ENCODE assay signal across 11 cellular contexts in the genomic region with DNA sequence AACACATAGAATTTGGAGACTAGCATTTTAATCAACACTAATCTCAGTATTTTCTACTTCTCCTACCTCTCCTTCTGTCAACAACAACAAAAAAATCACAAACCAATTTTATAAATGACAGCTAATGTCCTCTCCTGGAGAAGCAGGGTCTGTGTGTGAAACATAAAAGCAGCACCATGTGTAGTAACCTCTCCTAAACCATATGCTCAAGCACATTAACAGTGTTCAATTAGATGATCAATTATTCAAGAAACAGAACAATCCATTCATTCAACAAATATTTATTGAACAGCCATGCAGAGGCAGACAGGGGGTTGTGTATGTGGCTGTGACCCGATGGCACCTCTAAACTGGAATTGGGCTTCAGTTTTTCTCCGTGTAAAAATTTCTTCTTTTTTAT. TPM values are rescaled to one million over a fixed set of nuclear protein-coding genes. Genes with fewer than 3 reads are reported as not detected.
DNase-seq lines count a peak whose midpoint lies in the region; ATAC-seq and TF ChIP-seq lines count a peak whose summit lies in the region.
"Had no signal": no experiment of that assay in that cellular context is flagged by ENCODE, and none has a peak within 500 bp of the region (broad histone marks: within the 10 kb centered on the region; RNA-seq: fewer than 3 reads in every experiment).

No MANE protein-coding gene starts in this region.

- no peak for TF ChIP-seq CTCF in AG04449 (IDR thresholded peaks at IDR 0.05; ENCODE audit: insufficient read depth, low read length, missing control alignments)
- no peak for TF ChIP-seq CTCF in GM23338 (conservative IDR thresholded peaks at IDR 0.05; ENCODE audit: low read depth in 2 of 2)
- no peak for TF ChIP-seq CTCF in brain (conservative IDR thresholded peaks at IDR 0.05)
- TF ChIP-seq CTCF in prostate gland (IDR thresholded peaks at IDR 0.05), result no peak

- CTCF ChIA-PET in AG04449 (lab: Yijun Ruan, JAX), result interaction anchor here (0.8 to 2.4 kb wide), 5 partner anchors 10 to 601 kb away, joined by 3 to 13 read pairs (median 7); no protein-coding TSS in a partner anchor

- no peaks in the 10 kb centered on the region for H3K9me2 ChIP-seq in GM23338 (ENCODE audit: insufficient read depth)

- 0 out of 2 replicates have a peak, but pooled peaks cover 5% of the 10 kb centered on the region for H4K20me1 ChIP-seq in GM23338 (replicated peaks; ENCODE audit: insufficient read depth)

- H2AFZ ChIP-seq in GM23338, result peak overlapping the region; percentile 98

- H3K27ac ChIP-seq in GM23338 (ENCODE audit: low read depth) (no peak overlapping the region), muscle layer of colon (ENCODE audit: low read depth, low read length) (peak overlapping the region; percentile 52), prostate gland (no peak overlapping the region)

- H3K4me1 Mint-ChIP-seq in GM23338, result peaks cover 12% of the 10 kb centered on the region
- peaks cover 40% of the 10 kb centered on the region for H3K4me1 Mint-ChIP-seq in brain

- no peak for DNase-seq in AG04449 (ENCODE audit: low read depth, low spot score)
- DNase-seq in GM23338 (ENCODE audit: low spot score), result no peak
- DNase-seq in stimulated activated naive CD4-positive, alpha-beta T cell (lab: John Stamatoyannopoulos, UW), result no peak
- DNase-seq in prostate gland (ENCODE audit: low spot score), result no peak
- DNase-seq: effector CD8-positive, alpha-beta T cell; left cardiac atrium; stimulated activated CD4-positive, alpha-beta T cell treated with anti-CD3 and anti-CD28 coated beads, Interleukin-12 subunit alpha, Interleukin-12 subunit beta, amount 100 ng/mL, for 4 hours had no signal

- H3K4me1 ChIP-seq in GM23338 (ENCODE audit: insufficient read depth), result peaks cover 21% of the 10 kb centered on the region; the same call in 1 of the 2 replicates
- peaks cover 10% of the 10 kb centered on the region for H3K4me1 ChIP-seq in muscle layer of colon (ENCODE audit: insufficient read depth, low read length)
- H3K4me1 ChIP-seq in prostate gland (replicated peaks), result no peaks in the 10 kb centered on the region

- H3K27me3 Mint-ChIP-seq in GM23338 (ENCODE audit: insufficient read depth, low read depth, poor library complexity) (peaks cover 19% of the 10 kb centered on the region), brain (peaks cover 22% of the 10 kb centered on the region)

- H3K36me3 Mint-ChIP-seq in GM23338 (ENCODE audit: low read depth) (no peaks in the 10 kb centered on the region; the same call in 2 of the 3 replicates), brain (no peaks in the 10 kb centered on the region)

- H3K36me3 ChIP-seq in GM23338 (ENCODE audit: insufficient read depth) (no peaks in the 10 kb centered on the region), muscle layer of colon (ENCODE audit: insufficient read depth, low read length) (no peaks in the 10 kb centered on the region), prostate gland (no peaks in the 10 kb centered on the region)

- H3K27me3 ChIP-seq in GM23338 (ENCODE audit: insufficient read depth), result peaks cover 50% of the 10 kb centered on the region
- H3K27me3 ChIP-seq in muscle layer of colon (ENCODE audit: control insufficient read depth in 1 of 2, insufficient read depth in 2 of 2, low read length in 2 of 2), result peaks cover 0 to 9% of the 10 kb centered on the region in 2 donors
- peaks cover 16% of the 10 kb centered on the region for H3K27me3 ChIP-seq in prostate gland (replicated peaks; ENCODE audit: insufficient read depth)

- H3K27ac Mint-ChIP-seq in GM23338, result no peak overlapping the region
- peak overlapping the region; percentile 74 to 91 (median 79) for H3K27ac Mint-ChIP-seq in brain

- POLR2A ChIA-PET in AG04449 (lab: Yijun Ruan, JAX), result interaction anchor here (0.6 to 1.6 kb wide), 6 partner anchors 10 to 92 kb away, joined by 3 to 5 read pairs (median 4); no protein-coding TSS in a partner anchor

- H3K79me2 ChIP-seq in GM23338 (replicated peaks; ENCODE audit: insufficient read depth), result no peaks in the 10 kb centered on the region

- H3K9me3 ChIP-seq in muscle layer of colon (ENCODE audit: low read length) (no peaks in the 10 kb centered on the region), prostate gland (no peaks in the 10 kb centered on the region)

- peak overlapping the region; percentile 98 for H3K4me2 ChIP-seq in GM23338

- H3F3A ChIP-seq in GM23338 (replicated peaks; ENCODE audit: low read depth), result no peaks in the 10 kb centered on the region

- intact Hi-C loops in prostate gland (cut with DNase I), result no loop called here

- no peak for ATAC-seq in GM23338
- no peak for ATAC-seq in GM19452 (IDR thresholded peaks at IDR 0.05; ENCODE audit: unreplicated experiment)
- no peak for ATAC-seq in HG03460 (IDR thresholded peaks at IDR 0.05; ENCODE audit: unreplicated experiment)

- peak overlapping the region; percentile 74 for H3K4me3 Mint-ChIP-seq in GM23338
- H3K4me3 Mint-ChIP-seq in brain, result peak overlapping the region; percentile 89 to 93 (median 91)

- H3K9ac ChIP-seq in muscle layer of colon (ENCODE audit: low read length), result no peak overlapping the region

- 2% methylated on average over 2 of the region's 2 CpGs for WGBS in prostate gland

- TF ChIP-seq POLR2A in prostate gland (IDR thresholded peaks at IDR 0.05), result no peak

- H3K4me3 ChIP-seq in AG04449 (ENCODE audit: low read depth, low read length) (peak overlapping the region; percentile 84), GM23338 (peak overlapping the region; percentile 78), muscle layer of colon (ENCODE audit: low read depth in 1 of 2, low read length in 2 of 2) (peak overlapping the region in 1 of 2 donors; percentile 60), prostate gland (peak overlapping the region in 1 of 2 donors; percentile 22)

- H3K9me3 Mint-ChIP-seq in GM23338 (no peaks in the 10 kb centered on the region), brain (no peaks in the 10 kb centered on the region)

TF ChIP-seq in GM23338, 12 proteins besides CTCF, POLR2A, EP300 and RAD21 (continues in another document):
- no peak for TF ChIP-seq POLR2AphosphoS5 (IDR thresholded peaks at IDR 0.05; ENCODE audit: low read depth)
- TF ChIP-seq, protein P1, sequence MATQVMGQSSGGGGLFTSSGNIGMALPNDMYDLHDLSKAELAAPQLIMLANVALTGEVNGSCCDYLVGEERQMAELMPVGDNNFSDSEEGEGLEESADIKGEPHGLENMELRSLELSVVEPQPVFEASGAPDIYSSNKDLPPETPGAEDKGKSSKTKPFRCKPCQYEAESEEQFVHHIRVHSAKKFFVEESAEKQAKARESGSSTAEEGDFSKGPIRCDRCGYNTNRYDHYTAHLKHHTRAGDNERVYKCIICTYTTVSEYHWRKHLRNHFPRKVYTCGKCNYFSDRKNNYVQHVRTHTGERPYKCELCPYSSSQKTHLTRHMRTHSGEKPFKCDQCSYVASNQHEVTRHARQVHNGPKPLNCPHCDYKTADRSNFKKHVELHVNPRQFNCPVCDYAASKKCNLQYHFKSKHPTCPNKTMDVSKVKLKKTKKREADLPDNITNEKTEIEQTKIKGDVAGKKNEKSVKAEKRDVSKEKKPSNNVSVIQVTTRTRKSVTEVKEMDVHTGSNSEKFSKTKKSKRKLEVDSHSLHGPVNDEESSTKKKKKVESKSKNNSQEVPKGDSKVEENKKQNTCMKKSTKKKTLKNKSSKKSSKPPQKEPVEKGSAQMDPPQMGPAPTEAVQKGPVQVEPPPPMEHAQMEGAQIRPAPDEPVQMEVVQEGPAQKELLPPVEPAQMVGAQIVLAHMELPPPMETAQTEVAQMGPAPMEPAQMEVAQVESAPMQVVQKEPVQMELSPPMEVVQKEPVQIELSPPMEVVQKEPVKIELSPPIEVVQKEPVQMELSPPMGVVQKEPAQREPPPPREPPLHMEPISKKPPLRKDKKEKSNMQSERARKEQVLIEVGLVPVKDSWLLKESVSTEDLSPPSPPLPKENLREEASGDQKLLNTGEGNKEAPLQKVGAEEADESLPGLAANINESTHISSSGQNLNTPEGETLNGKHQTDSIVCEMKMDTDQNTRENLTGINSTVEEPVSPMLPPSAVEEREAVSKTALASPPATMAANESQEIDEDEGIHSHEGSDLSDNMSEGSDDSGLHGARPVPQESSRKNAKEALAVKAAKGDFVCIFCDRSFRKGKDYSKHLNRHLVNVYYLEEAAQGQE (IDR thresholded peaks at IDR 0.05; ENCODE audit: unreplicated experiment), result no peak

RNA-seq across cellular contexts. Expression of a gene that starts 0.5 kb away (rescaled TPM):
- total RNA-seq in GM23338 (2014; rRNA removed; shearing (Covaris generic)), result 2.5 and 6.0 TPM in 2 replicates
- polyA plus RNA-seq in GM23338 (2016; fragmentation: Nextera tagmentation; extraction: Ambion mirVana) (1.4 and 1.5 TPM in 2 replicates), brain (ENCODE audit: insufficient read depth, low read depth, low replicate concordance) (40.2 TPM)
- 1 to 10 TPM in 1 of 2 donors, under 1 TPM in 1; 0.27 to 4.8 TPM for total RNA-seq in prostate gland
